ENCODE assay signal across 27 cellular contexts in the genomic region with DNA sequence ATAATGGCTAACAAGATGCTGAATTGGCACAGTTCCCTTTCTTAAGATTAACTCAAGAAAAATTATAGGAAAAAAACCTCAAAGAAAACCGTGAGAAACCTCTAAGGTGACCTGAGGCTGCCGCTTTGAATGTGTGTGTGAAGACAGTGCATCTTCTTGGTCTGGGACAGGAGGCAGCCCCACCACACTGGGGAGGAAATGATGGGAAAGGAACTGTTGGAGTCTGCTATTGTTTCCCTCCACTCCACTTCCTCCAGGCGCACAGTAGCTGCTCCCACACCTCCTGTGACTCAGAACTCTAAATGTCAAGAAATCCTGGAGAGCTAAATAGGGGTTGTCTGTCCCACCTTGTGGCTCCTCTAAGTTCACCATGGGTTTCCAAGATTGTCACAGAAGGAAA.
DNase-seq lines count a peak whose midpoint lies in the region; ATAC-seq and TF ChIP-seq lines count a peak whose summit lies in the region.
"Had no signal": no experiment of that assay in that cellular context is flagged by ENCODE, and none has a peak within 500 bp of the region (broad histone marks: within the 10 kb centered on the region; RNA-seq: fewer than 3 reads in every experiment).

No MANE protein-coding gene starts in this region.

- DNase-seq in heart left ventricle (no peak), Right ventricle myocardium inferior (ENCODE audit: missing footprints) (no peak), HL-60 (ENCODE audit: low read depth in 1 of 2, low spot score in 1 of 2) (peak in 1 of 2 experiments; percentile 17), endothelial cell (ENCODE audit: low spot score) (peak; percentile 11), mesendoderm (no peak), OCI-M2 (lab: John Stamatoyannopoulos, UW; ENCODE audit: unreplicated experiment) (no peak), D341Med (ENCODE audit: low spot score) (no peak)
- DNase-seq: ACHN; activated CD4-positive, alpha-beta T cell treated with anti-CD3 and anti-CD28 coated beads, Interleukin-2, amount 10 ng/mL, durations not matched to agents 7 days and 5 days; cerebellar nuclear complex; effector CD8-positive, alpha-beta T cell; esophagus squamous epithelium; HFFc6; Karpas-422; NCI-H1105 treated with DMSO at 0.1 percent for 48 hours; NCI-H2029 treated with DMSO at 0.1 percent for 48 hours; NCI-H226; PC-9; uterus; WERI-Rb-1 had no signal

- peak overlapping the region; percentile 12 for H4K5ac ChIP-seq in mesendoderm (ENCODE audit: low read length)

- no peak overlapping the region for H2AK5ac ChIP-seq in mesendoderm (ENCODE audit: low read length)

- no peak overlapping the region for H2BK5ac ChIP-seq in mesendoderm (ENCODE audit: low read length)

- H3K4me3 Mint-ChIP-seq in endothelial cell (ENCODE audit: unreplicated experiment) = no peak overlapping the region
- H3K4me3 Mint-ChIP-seq: activated CD4-positive, alpha-beta T cell treated with anti-CD3 and anti-CD28 coated beads, Interleukin-2, amount 10 ng/mL, durations not matched to agents 7 days and 5 days; activated naive CD8-positive, alpha-beta T cell; HFFc6; stimulated activated effector memory CD8-positive, alpha-beta T cell treated with anti-CD3 and anti-CD28 coated beads, Interleukin-12 subunit alpha, Interleukin-12 subunit beta, amount 100 ng/mL, for 72 hours had no signal

- TF ChIP-seq CTCF in heart left ventricle (IDR thresholded peaks at IDR 0.05) (no peak), HL-60 (IDR thresholded peaks at IDR 0.05; ENCODE audit: insufficient read depth, low read length) (no peak), endothelial cell (IDR thresholded peaks at IDR 0.05; ENCODE audit: unreplicated experiment) (no peak)

- no peak overlapping the region for H3K18ac ChIP-seq in mesendoderm (ENCODE audit: low read length)

- no peaks in the 10 kb centered on the region for H3K9me3 ChIP-seq in heart left ventricle
- H3K9me3 ChIP-seq: SJSA1, suprapubic skin, uterus had no signal

- H3K56ac ChIP-seq in mesendoderm (ENCODE audit: low read length) = no peak overlapping the region

- H3K4me2 ChIP-seq in mesendoderm (ENCODE audit: low read length) = no peak overlapping the region
- H3K4me2 ChIP-seq: PC-9 had no signal

- H2BK120ac ChIP-seq in mesendoderm (ENCODE audit: low read depth, low read length) = no peak overlapping the region

- no peak overlapping the region for H3K4ac ChIP-seq in mesendoderm (ENCODE audit: low read depth, low read length)

- H3K36me3 ChIP-seq in heart left ventricle (no peaks in the 10 kb centered on the region), mesendoderm (ENCODE audit: control insufficient read depth, insufficient read depth, low read length) (no peaks in the 10 kb centered on the region)
- H3K36me3 ChIP-seq: BLaER1, esophagus squamous epithelium, SJSA1, suprapubic skin, uterus, WERI-Rb-1 had no signal

- TF ChIP-seq POLR2A in heart left ventricle (IDR thresholded peaks at IDR 0.05) = no peak

- peaks cover 27% of the 10 kb centered on the region for H3K4me1 Mint-ChIP-seq in endothelial cell (ENCODE audit: unreplicated experiment)
- H3K4me1 Mint-ChIP-seq: activated CD4-positive, alpha-beta T cell treated with anti-CD3 and anti-CD28 coated beads, Interleukin-2, amount 10 ng/mL, durations not matched to agents 7 days and 5 days; stimulated activated effector memory CD8-positive, alpha-beta T cell treated with anti-CD3 and anti-CD28 coated beads, Interleukin-12 subunit alpha, Interleukin-12 subunit beta, amount 100 ng/mL, for 72 hours had no signal

- H2BK15ac ChIP-seq in mesendoderm (replicated peaks; ENCODE audit: low read depth) = no peak overlapping the region

- intact Hi-C loops in heart left ventricle (cut with DNase I) (no loop called here), Right ventricle myocardium inferior (cut with DNase I) (no loop called here)

- H3K4me1 ChIP-seq in heart left ventricle (peaks cover 0 to 68% (median 28%) of the 10 kb centered on the region in 12 donors), mesendoderm (ENCODE audit: control insufficient read depth, low read depth, low read length) (peaks cover 4% of the 10 kb centered on the region)
- H3K4me1 ChIP-seq: SJSA1, suprapubic skin, uterus had no signal

- no peak overlapping the region for H4K8ac ChIP-seq in mesendoderm (ENCODE audit: low read depth, low read length)

- peak overlapping the region; percentile 90 for H3K27ac Mint-ChIP-seq in endothelial cell (ENCODE audit: unreplicated experiment)
- H3K27ac Mint-ChIP-seq: activated CD4-positive, alpha-beta T cell treated with anti-CD3 and anti-CD28 coated beads, Interleukin-2, amount 10 ng/mL, durations not matched to agents 7 days and 5 days; activated naive CD8-positive, alpha-beta T cell; HFFc6; stimulated activated effector memory CD8-positive, alpha-beta T cell treated with anti-CD3 and anti-CD28 coated beads, Interleukin-12 subunit alpha, Interleukin-12 subunit beta, amount 100 ng/mL, for 72 hours had no signal

- H3K9me3 Mint-ChIP-seq in endothelial cell (ENCODE audit: unreplicated experiment) = no peaks in the 10 kb centered on the region

- peaks cover 3% of the 10 kb centered on the region for H3K36me3 Mint-ChIP-seq in endothelial cell (ENCODE audit: low read depth, unreplicated experiment)
- H3K36me3 Mint-ChIP-seq: activated naive CD8-positive, alpha-beta T cell; stimulated activated effector memory CD8-positive, alpha-beta T cell treated with anti-CD3 and anti-CD28 coated beads, Interleukin-12 subunit alpha, Interleukin-12 subunit beta, amount 100 ng/mL, for 72 hours had no signal

- 48 to 72% (median 68%) methylated on average over 3 of the region's 3 CpGs for WGBS in heart left ventricle, 4 donors
- no CpG with 5 or more reads among the region's 3 CpGs for WGBS in mesendoderm (ENCODE audit: extremely low coverage, insufficient coverage, low lambda C conversion rate)

- peak overlapping the region in 11 of 12 donors; percentile 4 to 74 (median 33) for H3K27ac ChIP-seq in heart left ventricle
- peak overlapping the region; percentile 44 for H3K27ac ChIP-seq in HL-60 (replicated peaks)
- no peak overlapping the region for H3K27ac ChIP-seq in mesendoderm (ENCODE audit: low read depth, low read length)
- H3K27ac ChIP-seq: BLaER1, PC-9, SJSA1, suprapubic skin, uterus, WERI-Rb-1 had no signal

- no peak overlapping the region for H3K9ac ChIP-seq in mesendoderm (ENCODE audit: low read length)
- H3K9ac ChIP-seq: BLaER1 had no signal

- H3K27me3 ChIP-seq in heart left ventricle = no peaks in the 10 kb centered on the region
- no peaks in the 10 kb centered on the region for H3K27me3 ChIP-seq in HL-60 (ENCODE audit: insufficient read depth, poor library complexity, severe bottlenecking)
- H3K27me3 ChIP-seq in mesendoderm (ENCODE audit: insufficient read depth, low read length, poor library complexity) = no peaks in the 10 kb centered on the region
- H3K27me3 ChIP-seq: BLaER1, esophagus squamous epithelium, SJSA1, suprapubic skin, uterus had no signal

- H3K79me1 ChIP-seq in mesendoderm (ENCODE audit: low read length) = no peaks in the 10 kb centered on the region

- no peaks in the 10 kb centered on the region for H3K27me3 Mint-ChIP-seq in endothelial cell (ENCODE audit: unreplicated experiment)
- H3K27me3 Mint-ChIP-seq: activated CD4-positive, alpha-beta T cell treated with anti-CD3 and anti-CD28 coated beads, Interleukin-2, amount 10 ng/mL, durations not matched to agents 7 days and 5 days; activated naive CD8-positive, alpha-beta T cell had no signal

- ATAC-seq in heart left ventricle (peak in 3 of 4 donors; percentile 50 to 86 (median 55)), Right ventricle myocardium inferior (no peak), GM21528 (IDR thresholded peaks at IDR 0.05; ENCODE audit: low FRiP score, unreplicated experiment) (no peak)
- ATAC-seq: left lobe of liver; stimulated activated effector memory CD8-positive, alpha-beta T cell treated with anti-CD3 and anti-CD28 coated beads, Interleukin-12 subunit alpha, Interleukin-12 subunit beta, amount 100 ng/mL, for 72 hours had no signal

- no peak overlapping the region for H3K23ac ChIP-seq in mesendoderm (ENCODE audit: low read length)

- H3K79me2 ChIP-seq in mesendoderm (ENCODE audit: control insufficient read depth, insufficient read depth, low read length) = no peaks in the 10 kb centered on the region

- H3K4me3 ChIP-seq in heart left ventricle (no peak overlapping the region), HL-60 (replicated peaks; ENCODE audit: insufficient read depth, low read length) (no peak overlapping the region), mesendoderm (ENCODE audit: low read length) (no peak overlapping the region)
- H3K4me3 ChIP-seq: BLaER1, esophagus squamous epithelium, PC-9, SJSA1, suprapubic skin, uterus had no signal

Comparison
In these comparisons a context has a peak if more than half of its experiments do, and no peak if none do; other contexts are left out.
1. ATAC-seq: peak in heart left ventricle (3 of 4); none in Right ventricle myocardium inferior (single experiment) and GM21528 (single experiment).